8 cellular contexts compared by ENCODE assay signal in genomic region chr16:17377360-17378324, GRCh38.
A peak's percentile ranks its signal among the peaks of the same experiment; 100 is the strongest.
DNase-seq lines count a peak whose midpoint lies in the region; ATAC-seq and TF ChIP-seq lines count a peak whose summit lies in the region.

No MANE protein-coding gene starts in this region.

- peak overlapping the region; percentile 85 for H3K27ac ChIP-seq in skeletal muscle tissue (ENCODE audit: low read depth, low read length)
- H3K27ac ChIP-seq in H9 (ENCODE audit: insufficient read length, low read depth, low read length): no peak overlapping the region

- WGBS in H9 (ENCODE audit: extremely low coverage, insufficient read length, low lambda C conversion rate): no CpG with 5 or more reads among the region's 11 CpGs

- H4K5ac ChIP-seq in H9 (ENCODE audit: insufficient read length, low read depth, low read length): no peak overlapping the region

- H3K27me3 ChIP-seq in skeletal muscle tissue (ENCODE audit: control insufficient read depth in 3 of 3, insufficient read depth in 3 of 3, low read length in 3 of 3) (no peaks in the 10 kb centered on the region), H9 (ENCODE audit: insufficient read depth, low read length) (no peaks in the 10 kb centered on the region; the same call in 1 of the 2 replicates)

- H3K27me3 Mint-ChIP-seq in H9 (ENCODE audit: low read depth): no peaks in the 10 kb centered on the region
- no peaks in the 10 kb centered on the region for H3K27me3 Mint-ChIP-seq in activated T-cell treated with anti-CD3 and anti-CD28 coated beads, Interleukin-2, amount 50 U/mL, for 24 hours

- H3K27ac Mint-ChIP-seq in H9: no peak overlapping the region; a peak in 2 of 7 replicates
- no peak overlapping the region for H3K27ac Mint-ChIP-seq in activated T-cell treated with anti-CD3 and anti-CD28 coated beads, Interleukin-2, amount 50 U/mL, for 24 hours

- H3K36me3 Mint-ChIP-seq in H9 (ENCODE audit: insufficient read depth in 1 of 3, low read depth in 3 of 3): no peaks in the 10 kb centered on the region
- no peaks in the 10 kb centered on the region for H3K36me3 Mint-ChIP-seq in activated T-cell treated with anti-CD3 and anti-CD28 coated beads, Interleukin-2, amount 50 U/mL, for 24 hours (ENCODE audit: low read depth)

- no peak overlapping the region for H2AFZ ChIP-seq in H9 (ENCODE audit: low read length)

- H3K56ac ChIP-seq in H9 (ENCODE audit: insufficient read length, low read depth, low read length): no peak overlapping the region

- no peaks in the 10 kb centered on the region for H3K9me3 Mint-ChIP-seq in H9
- no peaks in the 10 kb centered on the region for H3K9me3 Mint-ChIP-seq in activated T-cell treated with anti-CD3 and anti-CD28 coated beads, Interleukin-2, amount 50 U/mL, for 24 hours

- no peaks in the 10 kb centered on the region for H3K23me2 ChIP-seq in H9 (ENCODE audit: insufficient read length, low read depth, low read length, poor library complexity, severe bottlenecking)

- H2BK120ac ChIP-seq in H9 (ENCODE audit: low read depth, low read length, poor library complexity, severe bottlenecking): no peak overlapping the region

- no peaks in the 10 kb centered on the region for H4K20me1 ChIP-seq in H9 (ENCODE audit: control insufficient read depth, insufficient read depth, insufficient read length)

- TF ChIP-seq CTCF in H9 (conservative IDR thresholded peaks at IDR 0.05): no peak

- H3K9me3 ChIP-seq in skeletal muscle tissue (ENCODE audit: control insufficient read depth in 3 of 3, low read length in 3 of 3) (no peaks in the 10 kb centered on the region), H9 (ENCODE audit: control insufficient read depth, low read depth, low read length) (no peaks in the 10 kb centered on the region)

- no peak overlapping the region for H2BK5ac ChIP-seq in H9 (ENCODE audit: insufficient read length, low read length)

- DNase-seq in H9 (no peak), activated gamma-delta T cell treated with Interleukin-2 at 50 U/mL for 16 hours (no peak)
- DNase-seq in activated T-cell treated with anti-CD3 and anti-CD28 coated beads, Interleukin-2, amount 50 U/mL, for 24 hours: no peak
- no peak for DNase-seq in stimulated activated CD4-positive, alpha-beta T cell treated with anti-CD3 and anti-CD28 coated beads, Interleukin-12 subunit alpha, Interleukin-12 subunit beta, amount 100 ng/mL, for 4 hours

- no peak overlapping the region for H3T11ph ChIP-seq in H9 (ENCODE audit: low read length)

- no peak overlapping the region for H2BK12ac ChIP-seq in H9 (ENCODE audit: insufficient read length, low read depth, low read length)

- H3K14ac ChIP-seq in H9 (ENCODE audit: insufficient read depth, low read length): no peak overlapping the region

- H3K4me3 ChIP-seq in skeletal muscle tissue (ENCODE audit: low read length in 3 of 3): peak overlapping the region in 1 of 3 donors; percentile 10

- no peak overlapping the region for H3K23ac ChIP-seq in H9 (ENCODE audit: insufficient read length, low read depth, low read length)

- H4K91ac ChIP-seq in H9 (ENCODE audit: insufficient read length, low read depth, low read length): no peak overlapping the region

- no peak overlapping the region for H2BK20ac ChIP-seq in H9 (ENCODE audit: low read depth, low read length, poor library complexity, severe bottlenecking)

- H4K8ac ChIP-seq in H9 (replicated peaks; ENCODE audit: insufficient read length, low read depth, low read length): no peak overlapping the region

- H3K4me1 ChIP-seq in skeletal muscle tissue (ENCODE audit: control insufficient read depth in 3 of 3, insufficient read depth in 3 of 3, low read length in 3 of 3): peaks cover 18 to 44% (median 24%) of the 10 kb centered on the region in 3 donors
- H3K4me1 ChIP-seq in H9 (ENCODE audit: insufficient read depth, low read length): peaks cover 8% of the 10 kb centered on the region; the same call in 1 of the 2 replicates

- H2AK5ac ChIP-seq in H9 (ENCODE audit: insufficient read length, low read length): no peak overlapping the region

- no peaks in the 10 kb centered on the region for H3K79me1 ChIP-seq in H9 (ENCODE audit: insufficient read depth, low read depth, low read length, poor library complexity, severe bottlenecking)

- no peaks in the 10 kb centered on the region for H3K36me3 ChIP-seq in skeletal muscle tissue (ENCODE audit: control insufficient read depth in 3 of 3, insufficient read depth in 3 of 3, low read length in 3 of 3)

- peak; percentile 45 for ATAC-seq in GM18870 (IDR thresholded peaks at IDR 0.05; ENCODE audit: unreplicated experiment)
- peak; percentile 73 for ATAC-seq in HG03565 (IDR thresholded peaks at IDR 0.05; ENCODE audit: unreplicated experiment)
- ATAC-seq in esophagus mucosa: peak; percentile 26

- H3K18ac ChIP-seq in H9 (ENCODE audit: insufficient read length, low read depth, low read length): no peak overlapping the region

- H3K4me3 Mint-ChIP-seq in H9: no peak overlapping the region
- no peak overlapping the region for H3K4me3 Mint-ChIP-seq in activated T-cell treated with anti-CD3 and anti-CD28 coated beads, Interleukin-2, amount 50 U/mL, for 24 hours

- no peak overlapping the region for H3K4ac ChIP-seq in H9 (ENCODE audit: low read depth, low read length)

- H3K4me2 ChIP-seq in H9 (ENCODE audit: insufficient read depth, insufficient read length, low read length): no peak overlapping the region

- H3K9ac ChIP-seq in skeletal muscle tissue (ENCODE audit: low read depth in 1 of 3, low read length in 3 of 3) (peak overlapping the region in 1 of 3 donors; percentile 43), H9 (ENCODE audit: extremely low read depth, insufficient read length, low read length) (no peak overlapping the region)

- peaks cover 49 to 50% of the 10 kb centered on the region in 2 experiments for H3K4me1 Mint-ChIP-seq in H9
- H3K4me1 Mint-ChIP-seq in activated T-cell treated with anti-CD3 and anti-CD28 coated beads, Interleukin-2, amount 50 U/mL, for 24 hours (ENCODE audit: low read depth): peaks cover 59% of the 10 kb centered on the region

- H3K79me2 ChIP-seq in H9 (ENCODE audit: insufficient read depth, low read length): no peaks in the 10 kb centered on the region

- H2BK15ac ChIP-seq in H9 (ENCODE audit: low read depth, low read length): no peak overlapping the region
